ENCODE assay signal across 12 cellular contexts in genomic region chr9:14687042-14687719, GRCh38. TPM values are rescaled to one million over a fixed set of nuclear protein-coding genes. Genes with fewer than 3 reads are reported as not detected.
DNase-seq lines count a peak whose midpoint lies in the region; ATAC-seq and TF ChIP-seq lines count a peak whose summit lies in the region.
"Had no signal": no experiment of that assay in that cellular context is flagged by ENCODE, and none has a peak within 500 bp of the region (broad histone marks: within the 10 kb centered on the region; RNA-seq: fewer than 3 reads in every experiment).

No MANE protein-coding gene starts in this region.

- H3K27ac Mint-ChIP-seq in MCF 10A (ENCODE audit: low read depth, unreplicated experiment), result peak overlapping the region; percentile 31

- H3K9me3 ChIP-seq in breast epithelium (no peaks in the 10 kb centered on the region), HAP-1 (no peaks in the 10 kb centered on the region)
- H3K9me3 ChIP-seq: right lobe of liver, thoracic aorta had no signal

- TF ChIP-seq CTCF in MCF 10A (IDR thresholded peaks at IDR 0.05; ENCODE audit: unreplicated experiment) (no peak), breast epithelium (IDR thresholded peaks at IDR 0.05) (no peak)

- peaks cover 19% of the 10 kb centered on the region for H3K36me3 Mint-ChIP-seq in MCF 10A (ENCODE audit: insufficient read depth, unreplicated experiment)

- in situ Hi-C loops in HAP-1 (cut with MboI; ENCODE audit: low sequenced_read_pairs), result no loop called here

- ATAC-seq in GM19463 (IDR thresholded peaks at IDR 0.05; ENCODE audit: unreplicated experiment) (no peak), esophagus mucosa (no peak)
- ATAC-seq: right lobe of liver, Right ventricle myocardium inferior had no signal

- no peaks in the 10 kb centered on the region for H3K9me3 Mint-ChIP-seq in MCF 10A (ENCODE audit: unreplicated experiment)

- H3K36me3 ChIP-seq in breast epithelium, result no peaks in the 10 kb centered on the region
- H3K36me3 ChIP-seq in HAP-1 (replicated peaks), result peaks cover 5% of the 10 kb centered on the region; the same call in 1 of the 2 replicates

- no peak overlapping the region for H3K27ac ChIP-seq in breast epithelium
- H3K27ac ChIP-seq: right lobe of liver, thoracic aorta had no signal

- no peak overlapping the region for H3K4me3 Mint-ChIP-seq in MCF 10A (ENCODE audit: unreplicated experiment)

- no peak for TF ChIP-seq POLR2A in breast epithelium (IDR thresholded peaks at IDR 0.05)

- CTCF ChIA-PET in MCF 10A (lab: Yijun Ruan, JAX), result interaction anchor here (0.8 kb wide), 1 partner anchor 393 kb away, joined by 4 read pairs; no protein-coding TSS in a partner anchor

- POLR2A ChIA-PET in MCF 10A (lab: Yijun Ruan, JAX), result interaction anchor here (0.7 kb wide), 2 partner anchors 27 to 1160 kb away, joined by 3 read pairs; no protein-coding TSS in a partner anchor

- BruUV-seq in MCF 10A (replicated peaks; lab: Mats Ljungman, UMichigan), result no TSS peak

- peak; percentile 64 for DNase-seq in MCF 10A (ENCODE audit: unreplicated experiment)
- no peak for DNase-seq in breast epithelium (ENCODE audit: low spot score in 2 of 2)
- peak; percentile 69 for DNase-seq in astrocyte of the hippocampus (ENCODE audit: low read depth, low spot score)
- peak; percentile 90 for DNase-seq in iris pigment epithelial cell (ENCODE audit: low read depth)
- no peak for DNase-seq in NCI-H748 (lab: John Stamatoyannopoulos, UW; ENCODE audit: unreplicated experiment)
- no peak for DNase-seq in HAP-1 (ENCODE audit: low spot score in 2 of 2)
- DNase-seq: NCI-H510A, right lobe of liver had no signal

- H3K4me1 ChIP-seq in breast epithelium (no peaks in the 10 kb centered on the region), HAP-1 (peaks cover 4% of the 10 kb centered on the region; the same call in 1 of the 2 replicates)

- intact Hi-C loops in MCF 10A (cut with micrococcal nuclease) (no loop called here), breast epithelium (cut with DNase I; ENCODE audit: low total_unique reads) (no loop called here)

- H3K27me3 Mint-ChIP-seq in MCF 10A (ENCODE audit: insufficient read depth, unreplicated experiment), result no peaks in the 10 kb centered on the region

- H3K4me1 Mint-ChIP-seq in MCF 10A (ENCODE audit: insufficient read depth, unreplicated experiment), result no peaks in the 10 kb centered on the region

- H3K4me3 ChIP-seq in breast epithelium (no peak overlapping the region), HAP-1 (no peak overlapping the region)
- H3K4me3 ChIP-seq: right lobe of liver, thoracic aorta had no signal

- H3K27me3 ChIP-seq in breast epithelium (no peaks in the 10 kb centered on the region), HAP-1 (ENCODE audit: low read depth) (no peaks in the 10 kb centered on the region)
- H3K27me3 ChIP-seq: right lobe of liver had no signal

RNA-seq across cellular contexts. Expression of gene ZDHHC21, which starts 6.1 kb away (rescaled TPM):
- total RNA-seq in MCF 10A (2022), result 9.9 and 10.5 TPM in 2 replicates
- total RNA-seq in breast epithelium, result 10 to 100 TPM; 11.2 to 29.1 (median 11.5) TPM
- 14.5 TPM for total RNA-seq in esophagus mucosa

RNA-seq across cellular contexts. Expression of gene CER1, which starts 35.4 kb away (rescaled TPM):
- total RNA-seq in MCF 10A (2022), result not detected in 2 replicates
- total RNA-seq in breast epithelium, result not detected
- total RNA-seq in esophagus mucosa, result not detected
- total RNA-seq: right lobe of liver, Right ventricle myocardium inferior, thoracic aorta had no signal

Comparison
In these comparisons a context has a peak if more than half of its experiments do, and no peak if none do; other contexts are left out.
1. DNase-seq: peak in MCF 10A (single experiment), astrocyte of the hippocampus (single experiment) and iris pigment epithelial cell (single experiment); none in breast epithelium (0 of 2), NCI-H748 (single experiment) and HAP-1 (0 of 2).